Comparison of ENCODE assay signal across 7 cellular contexts in genomic region chr6:4055420-4056041, GRCh38. TPM values are rescaled to one million over a fixed set of nuclear protein-coding genes. Genes with fewer than 3 reads are reported as not detected.
DNase-seq lines count a peak whose midpoint lies in the region; ATAC-seq and TF ChIP-seq lines count a peak whose summit lies in the region.

No MANE protein-coding gene starts in this region.

- H3K4me1 Mint-ChIP-seq in WTC11 = peaks cover 3% of the 10 kb centered on the region; the same call in 1 of the 2 replicates

- no peak overlapping the region for H3K4me3 Mint-ChIP-seq in WTC11

- peaks cover 100% of the 10 kb centered on the region for H3K36me3 ChIP-seq in lower lobe of right lung

- in situ Hi-C loops in T47D (cut with HindIII; ENCODE audit: low pct_unique_long_range_greater_than_20kb, low sequenced_read_pairs) = no loop called here

- no peaks in the 10 kb centered on the region for H3K9me3 Mint-ChIP-seq in WTC11

- no peak overlapping the region for H3K27ac ChIP-seq in lower lobe of right lung

- H3K36me3 Mint-ChIP-seq in WTC11 = peaks cover 77% of the 10 kb centered on the region

- TF ChIP-seq CTCF in lower lobe of right lung (IDR thresholded peaks at IDR 0.05) = peak; percentile 24
- TF ChIP-seq CTCF in WTC11 (IDR thresholded peaks at IDR 0.05) = no peak

- H3K27me3 Mint-ChIP-seq in WTC11 (ENCODE audit: low read depth) = no peaks in the 10 kb centered on the region

- intact Hi-C loops in lower lobe of right lung (cut with DNase I) = no loop called here

- H3K27me3 ChIP-seq in lower lobe of right lung (ENCODE audit: low read depth) = no peaks in the 10 kb centered on the region

- H3K4me1 ChIP-seq in lower lobe of right lung = no peaks in the 10 kb centered on the region

- no peak overlapping the region for H3K27ac Mint-ChIP-seq in WTC11

- DNase-seq in EH (ENCODE audit: low read depth) (peak; percentile 86), NAMALWA (ENCODE audit: low spot score) (peak; percentile 20), T47D (ENCODE audit: low read depth in 1 of 2, low spot score in 1 of 2) (peak; percentile 17 to 69), lower lobe of right lung (no peak), NCI-H1092 treated with DMSO at 0.1 percent for 48 hours (lab: John Stamatoyannopoulos, UW) (no peak), WTC11 (ENCODE audit: low spot score) (no peak)

- no peaks in the 10 kb centered on the region for H3K9me3 ChIP-seq in lower lobe of right lung

- no peak overlapping the region for H3K4me3 ChIP-seq in lower lobe of right lung

- POLR2A ChIA-PET in WTC11 (lab: Charles Lee) = no interaction called here

- peak in 1 of 2 donors; percentile 61 for ATAC-seq in lower lobe of right lung
- ATAC-seq in HG02884 (IDR thresholded peaks at IDR 0.05; ENCODE audit: unreplicated experiment) = no peak
- no peak for ATAC-seq in WTC11

- CTCF ChIA-PET in WTC11 (lab: Charles Lee) = interaction anchor here (0.9 to 2.0 kb wide), 3 partner anchors 13 to 155 kb away, joined by 4 to 10 read pairs (median 7); no protein-coding TSS in a partner anchor

TF ChIP-seq in WTC11, 78 proteins besides CTCF, POLR2A, EP300 and RAD21:
- TF ChIP-seq ATF2 (CRISPR knock-in tag; IDR thresholded peaks at IDR 0.05; ENCODE audit: borderline replicate concordance, low read depth) (no peak), AR (CRISPR knock-in tag; IDR thresholded peaks at IDR 0.05) (no peak), NR1H2 (CRISPR knock-in tag; IDR thresholded peaks at IDR 0.05) (no peak), MYBL2 (CRISPR knock-in tag; IDR thresholded peaks at IDR 0.05) (no peak), ZNF671 (CRISPR knock-in tag; IDR thresholded peaks at IDR 0.05) (no peak), ERG (CRISPR knock-in tag; IDR thresholded peaks at IDR 0.05) (no peak), EMX1 (CRISPR knock-in tag; IDR thresholded peaks at IDR 0.05) (no peak), PRRX2 (CRISPR knock-in tag; IDR thresholded peaks at IDR 0.05) (no peak), E2F5 (CRISPR knock-in tag; IDR thresholded peaks at IDR 0.05) (no peak), HMGXB4 (CRISPR knock-in tag; IDR thresholded peaks at IDR 0.05) (no peak), E2F1 (CRISPR knock-in tag; IDR thresholded peaks at IDR 0.05) (no peak), ZNF317 (CRISPR knock-in tag; IDR thresholded peaks at IDR 0.05; ENCODE audit: borderline replicate concordance, low read depth) (no peak), FOXP1 (CRISPR knock-in tag; IDR thresholded peaks at IDR 0.05; ENCODE audit: borderline replicate concordance) (no peak), IRF1 (CRISPR knock-in tag; IDR thresholded peaks at IDR 0.05) (no peak), ELF4 (CRISPR knock-in tag; IDR thresholded peaks at IDR 0.05; ENCODE audit: low read depth) (no peak), OVOL2 (CRISPR knock-in tag; IDR thresholded peaks at IDR 0.05; ENCODE audit: borderline replicate concordance) (no peak)

RNA-seq across cellular contexts. Expression of gene FAM217A, which starts 23.4 kb away (rescaled TPM):
- total RNA-seq in lower lobe of right lung (not detected), WTC11 (2021) (not detected in 3 replicates)

Comparison
In these comparisons a context has a peak if more than half of its experiments do, and no peak if none do; other contexts are left out.
1. DNase-seq: peak in EH (single experiment), NAMALWA (single experiment) and T47D (2 of 2); none in lower lobe of right lung (single experiment), NCI-H1092 treated with DMSO at 0.1 percent for 48 hours (single experiment) and WTC11 (single experiment).